In the genomic region with DNA sequence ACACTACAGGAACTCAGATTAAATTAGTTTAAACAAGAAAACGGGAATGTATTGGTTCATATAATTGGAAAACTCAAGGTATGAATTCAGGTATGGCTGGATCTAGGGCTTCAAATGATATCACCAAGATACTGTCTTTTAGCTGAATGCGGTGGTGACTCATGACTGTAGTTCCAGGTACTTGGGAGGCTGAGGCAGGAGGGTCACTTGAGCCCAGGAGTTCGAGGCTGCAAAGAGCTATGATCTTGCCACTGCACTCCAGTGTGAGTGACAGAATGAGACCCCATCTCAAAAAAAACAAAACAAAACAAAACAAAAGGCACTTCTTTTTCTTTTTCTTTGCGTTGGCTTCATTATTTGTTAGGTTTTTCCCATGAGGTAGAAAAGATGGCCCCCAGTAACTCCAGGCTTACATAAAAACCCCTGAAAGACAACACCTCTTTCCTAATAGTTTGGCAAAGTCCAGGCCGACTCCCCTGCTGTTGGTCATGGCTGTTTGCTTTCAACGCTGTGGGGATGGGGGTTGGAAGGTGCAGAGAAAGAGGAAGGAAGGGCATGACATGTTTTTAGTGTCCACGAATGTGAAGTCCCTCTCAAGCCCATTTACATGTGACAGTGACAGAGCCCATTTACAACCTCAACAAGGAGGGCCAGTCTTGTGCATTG, we compare ENCODE assay signal across 18 cellular contexts. TPM values are rescaled to one million over a fixed set of nuclear protein-coding genes. Genes with fewer than 3 reads are reported as not detected.
DNase-seq lines count a peak whose midpoint lies in the region; ATAC-seq and TF ChIP-seq lines count a peak whose summit lies in the region.
"Had no signal": no experiment of that assay in that cellular context is flagged by ENCODE, and none has a peak within 500 bp of the region (broad histone marks: within the 10 kb centered on the region; RNA-seq: fewer than 3 reads in every experiment).

No MANE protein-coding gene starts in this region.

- WGBS in neuronal stem cell (ENCODE audit: extremely low coverage in 2 of 2, insufficient read length in 2 of 2, insufficient replicate concordance in 1 of 2), 2 donors = no CpG with 5 or more reads among the region's 7 CpGs
- 57 to 73% methylated on average over 3 to 7 of the region's 7 CpGs for WGBS in gastroesophageal sphincter (ENCODE audit: low coverage in 1 of 2), 2 donors

- DNase-seq in GF-D8 (lab: John Stamatoyannopoulos, UW) (peak; percentile 58), NOMO-1 treated with DMSO at 0.1 percent for 48 hours (lab: John Stamatoyannopoulos, UW; ENCODE audit: unreplicated experiment) (peak; percentile 84), activated B cell treated with CpG ODN at 0.5 μM for 24 hours (no peak), neuronal stem cell (ENCODE audit: low spot score) (no peak), vagina (ENCODE audit: extremely low spot score in 2 of 2) (no peak)
- no peak for DNase-seq in NK-92 treated with Interleukin-12 subunit alpha and Interleukin-12 subunit beta, amount 100 ng/mL, for 24 hours (lab: John Stamatoyannopoulos, UW)
- DNase-seq: activated effector memory CD4-positive, alpha-beta T cell treated with Interleukin-2 at 50 U/mL for 16 hours; DMS 273 treated with DMSO at 0.1 percent for 48 hours; left colon; NCI-H146; NCI-H2227 treated with DMSO at 0.1 percent for 48 hours; SK-N-SH had no signal

- H3K9ac ChIP-seq in neuronal stem cell (ENCODE audit: low read depth, low read length, poor library complexity) = no peak overlapping the region
- H3K9ac ChIP-seq: SK-N-SH had no signal

- peaks cover 67% of the 10 kb centered on the region for H3K4me1 Mint-ChIP-seq in activated B cell treated with CpG ODN at 0.5 μM for 24 hours

- no peaks in the 10 kb centered on the region for H3K27me3 Mint-ChIP-seq in activated B cell treated with CpG ODN at 0.5 μM for 24 hours

- POLR2A ChIA-PET in activated B cell treated with CpG ODN at 0.5 μM for 24 hours (lab: Charles Lee) = interaction anchor here (0.5 to 14.9 kb wide), 3 partner anchors 15 to 47 kb away, joined by 3 to 304 read pairs (median 9); a partner anchor contains a TSS

- H3K27ac Mint-ChIP-seq in activated B cell treated with CpG ODN at 0.5 μM for 24 hours = no peak overlapping the region
- H3K27ac Mint-ChIP-seq: WTC11 had no signal

- H2AK5ac ChIP-seq in neuronal stem cell (ENCODE audit: low read depth, low read length) = no peak overlapping the region

- no peaks in the 10 kb centered on the region for H3K9me3 Mint-ChIP-seq in activated B cell treated with CpG ODN at 0.5 μM for 24 hours
- H3K9me3 Mint-ChIP-seq: central memory CD8-positive, alpha-beta T cell; WTC11 had no signal

- peak overlapping the region; percentile 12 for H3K4me3 Mint-ChIP-seq in activated B cell treated with CpG ODN at 0.5 μM for 24 hours
- H3K4me3 Mint-ChIP-seq: central memory CD8-positive, alpha-beta T cell; WTC11 had no signal

- H4K91ac ChIP-seq in neuronal stem cell (ENCODE audit: low read depth, low read length, poor library complexity) = no peak overlapping the region

- H3K4ac ChIP-seq in neuronal stem cell (ENCODE audit: low read length) = no peak overlapping the region

- CTCF ChIA-PET in activated B cell treated with CpG ODN at 0.5 μM for 24 hours (lab: Charles Lee) = interaction anchor here (1.1 kb wide), 1 partner anchor 23 kb away, joined by 3 read pairs; no protein-coding TSS in a partner anchor

- H3K27ac ChIP-seq in neuronal stem cell (replicated peaks; ENCODE audit: low read length) = no peak overlapping the region
- H3K27ac ChIP-seq in gastroesophageal sphincter = no peak overlapping the region
- no peak overlapping the region for H3K27ac ChIP-seq in vagina
- H3K27ac ChIP-seq: skin epidermis had no signal

- H3K27me3 ChIP-seq in neuronal stem cell (ENCODE audit: control insufficient read depth in 3 of 3, insufficient read depth in 3 of 3, low read depth in 1 of 3, low read length in 3 of 3) (peaks cover 0 to 23% (median 0%) of the 10 kb centered on the region in 3 experiments), gastroesophageal sphincter (no peaks in the 10 kb centered on the region), vagina (no peaks in the 10 kb centered on the region)

- H2AFZ ChIP-seq in neuronal stem cell (ENCODE audit: low read length) = peak overlapping the region; percentile 56

- no peak overlapping the region for H2BK120ac ChIP-seq in neuronal stem cell (ENCODE audit: low read depth, low read length)

- no peak overlapping the region for H3K23ac ChIP-seq in neuronal stem cell (ENCODE audit: low read depth, low read length, poor library complexity)

- H3K18ac ChIP-seq in neuronal stem cell (ENCODE audit: low read length) = no peak overlapping the region

- H2BK15ac ChIP-seq in neuronal stem cell (ENCODE audit: low read length) = no peak overlapping the region

- peak; percentile 52 for ATAC-seq in activated B cell treated with CpG ODN at 0.5 μM for 24 hours (ENCODE audit: low read depth)
- ATAC-seq in gastroesophageal sphincter = no peak
- no peak for ATAC-seq in HG02884 (IDR thresholded peaks at IDR 0.05; ENCODE audit: unreplicated experiment)
- ATAC-seq: WTC11 had no signal

- H3K79me1 ChIP-seq in neuronal stem cell (ENCODE audit: low read depth, low read length) = no peaks in the 10 kb centered on the region

- intact Hi-C loops in activated B cell treated with CpG ODN at 0.5 μM for 24 hours (cut with micrococcal nuclease) = no loop called here
- intact Hi-C loops in vagina (cut with DNase I) = no loop called here

- H3K4me1 ChIP-seq in neuronal stem cell (ENCODE audit: control insufficient read depth in 2 of 2, insufficient read depth in 1 of 2, low read depth in 1 of 2, low read length in 2 of 2) (peaks cover 3 to 5% of the 10 kb centered on the region in 2 donors), gastroesophageal sphincter (peaks cover 0 to 22% (median 5%) of the 10 kb centered on the region in 3 donors), vagina (peaks cover 8% of the 10 kb centered on the region)

- H3K14ac ChIP-seq in neuronal stem cell (ENCODE audit: low read length) = no peak overlapping the region

- H3K9me3 ChIP-seq in neuronal stem cell (replicated peaks in 1 of 2; ENCODE audit: control insufficient read depth in 2 of 2, insufficient read depth in 1 of 2, low read depth in 1 of 2, low read length in 2 of 2) = no peaks in the 10 kb centered on the region
- no peaks in the 10 kb centered on the region for H3K9me3 ChIP-seq in gastroesophageal sphincter
- no peaks in the 10 kb centered on the region for H3K9me3 ChIP-seq in vagina
- H3K9me3 ChIP-seq: SK-N-SH had no signal

- no peak for TF ChIP-seq EP300 in gastroesophageal sphincter (IDR thresholded peaks at IDR 0.05)

- H4K8ac ChIP-seq in neuronal stem cell (ENCODE audit: low read depth, low read length) = no peak overlapping the region

- H3K4me2 ChIP-seq in neuronal stem cell (ENCODE audit: insufficient read depth, low read length, poor library complexity, severe bottlenecking) = no peak overlapping the region
- H3K4me2 ChIP-seq: SK-N-SH had no signal

- no peaks in the 10 kb centered on the region for H3K36me3 ChIP-seq in neuronal stem cell (replicated peaks in 1 of 2; ENCODE audit: control insufficient read depth in 2 of 2, insufficient read depth in 2 of 2, low read length in 2 of 2)
- H3K36me3 ChIP-seq in gastroesophageal sphincter = no peaks in the 10 kb centered on the region
- H3K36me3 ChIP-seq in vagina = no peaks in the 10 kb centered on the region

- no peak overlapping the region for H2BK5ac ChIP-seq in neuronal stem cell (ENCODE audit: low read length)

- no peaks in the 10 kb centered on the region for H3K36me3 Mint-ChIP-seq in activated B cell treated with CpG ODN at 0.5 μM for 24 hours (ENCODE audit: low read depth)
- H3K36me3 Mint-ChIP-seq: WTC11 had no signal

- H3K4me3 ChIP-seq in neuronal stem cell (ENCODE audit: low read length in 2 of 2) (no peak overlapping the region), gastroesophageal sphincter (no peak overlapping the region), vagina (no peak overlapping the region)
- H3K4me3 ChIP-seq: skin epidermis had no signal

- no peak for TF ChIP-seq CTCF in activated B cell treated with CpG ODN at 0.5 μM for 24 hours (IDR thresholded peaks at IDR 0.05)
- no peak for TF ChIP-seq CTCF in gastroesophageal sphincter (IDR thresholded peaks at IDR 0.05)
- no peak for TF ChIP-seq CTCF in vagina (IDR thresholded peaks at IDR 0.05)

- TF ChIP-seq POLR2A in gastroesophageal sphincter (IDR thresholded peaks at IDR 0.05) (no peak), vagina (IDR thresholded peaks at IDR 0.05) (no peak)

- H2BK12ac ChIP-seq in neuronal stem cell (ENCODE audit: low read length) = no peak overlapping the region

RNA-seq across cellular contexts. Expression of a gene that starts 39.8 kb away (rescaled TPM):
- total RNA-seq in activated B cell treated with CpG ODN at 0.5 μM for 24 hours = 1.0 and 1.2 TPM in 2 replicates
- 41.7 TPM for polyA plus RNA-seq in neuronal stem cell (2013, experiment 1 of 2)
- polyA plus RNA-seq in neuronal stem cell (2013, experiment 2 of 2) = 41.7 TPM
- not detected for total RNA-seq in gastroesophageal sphincter
- total RNA-seq in vagina = not detected
- total RNA-seq: osteoblast had no signal
- polyA plus RNA-seq: SK-N-SH had no signal

RNA-seq across cellular contexts. Expression of a gene that starts 47.8 kb away (rescaled TPM):
- total RNA-seq in activated B cell treated with CpG ODN at 0.5 μM for 24 hours (124 and 127 TPM in 2 replicates), gastroesophageal sphincter (10 to 100 TPM; 10.4 to 20.6 (median 14.8) TPM), vagina (9.1 TPM)
- polyA plus RNA-seq in neuronal stem cell (2013, experiment 1 of 2) = 54.4 TPM
- polyA plus RNA-seq in neuronal stem cell (2013, experiment 2 of 2) = 56.1 TPM

Comparison
In these comparisons a context has a peak if more than half of its experiments do, and no peak if none do; other contexts are left out.
1. DNase-seq: peak in GF-D8 (single experiment) and NOMO-1 treated with DMSO at 0.1 percent for 48 hours (single experiment); none in activated B cell treated with CpG ODN at 0.5 μM for 24 hours (single experiment), neuronal stem cell (single experiment), NK-92 treated with Interleukin-12 subunit alpha and Interleukin-12 subunit beta, amount 100 ng/mL, for 24 hours (single experiment) and vagina (0 of 2).